9 cellular contexts compared by ENCODE assay signal in the genomic region with DNA sequence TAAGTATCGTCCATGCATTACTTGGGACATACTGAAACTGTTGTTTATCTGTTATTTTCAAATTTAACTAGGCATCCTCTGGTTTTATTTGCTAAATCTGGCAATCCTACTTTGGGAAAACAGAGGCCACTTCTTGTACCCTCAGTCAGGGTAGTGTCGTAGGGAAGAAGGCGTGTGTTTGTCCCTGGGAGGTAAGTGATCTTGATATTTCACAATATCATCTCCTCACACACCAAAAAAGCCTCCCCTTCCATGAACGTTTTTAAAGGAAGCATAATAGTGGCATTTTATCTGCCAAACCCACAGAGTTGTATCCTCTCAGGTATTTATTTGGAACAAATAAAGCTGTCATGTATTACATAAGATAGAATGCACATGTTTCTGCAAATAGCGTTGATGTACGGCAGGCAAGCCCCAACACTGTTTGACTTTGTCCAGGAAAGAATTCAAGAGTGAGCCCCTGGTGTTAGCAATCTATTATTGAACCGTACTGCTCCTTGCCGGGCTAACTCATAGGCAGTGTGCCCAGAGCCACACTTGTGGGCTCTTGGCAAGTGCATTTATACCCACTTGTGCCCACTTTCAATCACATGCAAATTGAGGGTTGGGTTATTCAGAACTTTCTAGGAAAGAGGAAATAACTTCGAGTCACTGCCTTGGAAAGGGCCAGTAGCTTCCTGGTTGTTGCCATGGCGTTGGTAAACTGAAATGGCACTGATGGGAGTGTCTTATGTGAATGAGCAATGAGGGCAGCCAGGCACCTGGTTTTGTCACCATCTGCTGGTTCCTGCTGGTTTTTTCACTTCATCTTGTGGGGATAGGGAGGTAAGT.
DNase-seq lines count a peak whose midpoint lies in the region; ATAC-seq and TF ChIP-seq lines count a peak whose summit lies in the region.
"Had no signal": no experiment of that assay in that cellular context is flagged by ENCODE, and none has a peak within 500 bp of the region (broad histone marks: within the 10 kb centered on the region; RNA-seq: fewer than 3 reads in every experiment).

No MANE protein-coding gene starts in this region.

- H3K4me3 ChIP-seq in smooth muscle cell = no peak overlapping the region

- CTCF ChIA-PET in activated naive CD4-positive, alpha-beta T cell treated with anti-CD3 and anti-CD28 coated beads for 36 hours (lab: Charles Lee) = no interaction called here

- H2AFZ ChIP-seq in smooth muscle cell (ENCODE audit: low read depth) = no peak overlapping the region

- H3K79me2 ChIP-seq in smooth muscle cell (ENCODE audit: low read depth) = no peaks in the 10 kb centered on the region

- no peaks in the 10 kb centered on the region for H3F3A ChIP-seq in smooth muscle cell (ENCODE audit: low read depth)

- H3K27me3 ChIP-seq in smooth muscle cell (ENCODE audit: low read depth) = no peaks in the 10 kb centered on the region

- H3K9me3 ChIP-seq in smooth muscle cell (replicated peaks; ENCODE audit: low read depth) = no peaks in the 10 kb centered on the region

- no peaks in the 10 kb centered on the region for H3K36me3 ChIP-seq in smooth muscle cell (ENCODE audit: low read depth)

- H3K9me3 Mint-ChIP-seq in activated naive CD4-positive, alpha-beta T cell treated with anti-CD3 and anti-CD28 coated beads for 36 hours = peaks cover 4% of the 10 kb centered on the region

- 80% methylated on average over 10 of the region's 10 CpGs for WGBS in smooth muscle cell (ENCODE audit: low lambda C conversion rate)

- H3K4me1 Mint-ChIP-seq in activated naive CD4-positive, alpha-beta T cell treated with anti-CD3 and anti-CD28 coated beads for 36 hours (ENCODE audit: low read depth) = peaks cover 4% of the 10 kb centered on the region

- peaks cover 2% of the 10 kb centered on the region for H3K36me3 Mint-ChIP-seq in activated naive CD4-positive, alpha-beta T cell treated with anti-CD3 and anti-CD28 coated beads for 36 hours (ENCODE audit: low read depth)

- H3K4me3 Mint-ChIP-seq in activated naive CD4-positive, alpha-beta T cell treated with anti-CD3 and anti-CD28 coated beads for 36 hours = no peak overlapping the region

- H3K27me3 Mint-ChIP-seq in activated naive CD4-positive, alpha-beta T cell treated with anti-CD3 and anti-CD28 coated beads for 36 hours (ENCODE audit: low read depth) = no peaks in the 10 kb centered on the region

- no peaks in the 10 kb centered on the region for H4K20me1 ChIP-seq in smooth muscle cell (ENCODE audit: low read depth)

- DNase-seq in activated naive CD4-positive, alpha-beta T cell treated with anti-CD3 and anti-CD28 coated beads for 36 hours = peak; percentile 72
- no peak for DNase-seq in activated naive CD4-positive, alpha-beta T cell (lab: John Stamatoyannopoulos, UW)
- DNase-seq in SK-MEL-5 (ENCODE audit: low read depth, low spot score) = peak; percentile 57
- DNase-seq in islet precursor cell = peak; percentile 4
- DNase-seq in hepatic stellate cell (ENCODE audit: low spot score) = no peak
- DNase-seq in DMS114 treated with DMSO at 0.1 percent for 48 hours (lab: John Stamatoyannopoulos, UW; ENCODE audit: unreplicated experiment) = no peak
- DNase-seq in smooth muscle cell (lab: John Stamatoyannopoulos, UW; ENCODE audit: unreplicated experiment) = no peak

- no peak overlapping the region for H3K27ac ChIP-seq in smooth muscle cell (ENCODE audit: low read depth)
- H3K27ac ChIP-seq: VCaP had no signal

- in situ Hi-C loops in SK-MEL-5 (cut with HindIII; ENCODE audit: low pct_unique_long_range_greater_than_20kb, low sequenced_read_pairs) = no loop called here

- H3K27ac Mint-ChIP-seq in activated naive CD4-positive, alpha-beta T cell treated with anti-CD3 and anti-CD28 coated beads for 36 hours = no peak overlapping the region

- H3K4me2 ChIP-seq in smooth muscle cell = no peak overlapping the region

- TF ChIP-seq CTCF in smooth muscle cell (IDR thresholded peaks at IDR 0.05; ENCODE audit: borderline replicate concordance, insufficient read depth, poor library complexity, severe bottlenecking) = no peak

- peak; percentile 78 for ATAC-seq in HG03354 (IDR thresholded peaks at IDR 0.05; ENCODE audit: poor library complexity, severe bottlenecking, unreplicated experiment)

- H3K4me1 ChIP-seq in smooth muscle cell (ENCODE audit: low read depth) = no peaks in the 10 kb centered on the region

- intact Hi-C loops in activated naive CD4-positive, alpha-beta T cell treated with anti-CD3 and anti-CD28 coated beads for 36 hours (cut with micrococcal nuclease) = loop anchor here (1.0 kb wide), 1 partner anchor 232 kb away; no protein-coding TSS in a partner anchor

- no peak overlapping the region for H3K9ac ChIP-seq in smooth muscle cell (ENCODE audit: low read depth)

Comparison
In these comparisons a context has a peak if more than half of its experiments do, and no peak if none do; other contexts are left out.
1. DNase-seq: peak in activated naive CD4-positive, alpha-beta T cell treated with anti-CD3 and anti-CD28 coated beads for 36 hours (single experiment), SK-MEL-5 (single experiment) and islet precursor cell (single experiment); none in activated naive CD4-positive, alpha-beta T cell (0 of 4), hepatic stellate cell (single experiment), DMS114 treated with DMSO at 0.1 percent for 48 hours (single experiment) and smooth muscle cell (single experiment).